Comparison of ENCODE assay signal across 1 cellular context in the genomic region with DNA sequence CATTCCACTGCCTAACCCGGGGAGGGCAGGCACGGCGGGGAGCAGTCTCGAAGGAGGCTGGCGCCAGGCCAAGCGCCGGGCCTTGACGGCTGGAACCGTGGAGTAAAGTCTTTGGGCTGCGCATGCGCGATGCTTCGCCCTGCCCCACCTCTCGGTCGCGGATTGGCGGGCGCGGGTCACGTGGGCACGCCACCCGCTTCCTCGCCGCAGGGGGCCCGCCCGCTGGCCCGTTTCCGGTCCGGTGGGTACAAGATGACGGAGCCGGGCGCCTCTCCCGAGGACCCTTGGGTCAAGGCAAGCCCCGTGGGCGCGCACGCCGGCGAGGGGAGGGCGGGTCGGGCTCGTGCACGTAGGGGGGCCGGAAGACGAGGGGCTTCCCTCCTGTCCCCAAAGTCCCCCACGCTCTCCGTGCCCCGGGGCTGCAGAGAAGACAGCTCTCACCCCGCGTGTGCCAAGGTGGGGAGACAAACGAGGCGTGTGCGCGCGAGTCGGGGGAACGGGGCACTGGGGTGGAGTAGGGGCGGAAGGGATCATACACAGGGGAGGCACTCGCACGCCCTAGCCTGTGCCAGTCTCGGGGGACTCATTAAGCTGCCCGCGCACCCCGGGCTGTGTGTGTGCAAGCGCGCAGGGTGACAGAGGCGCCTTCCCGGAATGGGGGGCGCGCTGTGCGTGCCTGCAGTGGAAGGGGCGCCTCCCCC.
TF ChIP-seq lines count a peak whose summit lies in the region.

A gene with protein sequence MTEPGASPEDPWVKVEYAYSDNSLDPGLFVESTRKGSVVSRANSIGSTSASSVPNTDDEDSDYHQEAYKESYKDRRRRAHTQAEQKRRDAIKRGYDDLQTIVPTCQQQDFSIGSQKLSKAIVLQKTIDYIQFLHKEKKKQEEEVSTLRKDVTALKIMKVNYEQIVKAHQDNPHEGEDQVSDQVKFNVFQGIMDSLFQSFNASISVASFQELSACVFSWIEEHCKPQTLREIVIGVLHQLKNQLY (plus strand): TSS at position 228 of the 701 bp plus-strand sequence. CDS start 25 bp downstream, at position 253.

TF ChIP-seq in K562, 482 proteins besides CTCF, POLR2A, EP300 and RAD21 (continued from another document and continues in another):
- TF ChIP-seq DIDO1 (tag; IDR thresholded peaks at IDR 0.05; ENCODE audit: low read depth) (no peak), FOXJ2 (tag; IDR thresholded peaks at IDR 0.05) (no peak), ZSCAN32 (CRISPR knock-in tag; IDR thresholded peaks at IDR 0.05) (no peak), ZNF140 (CRISPR knock-in tag; IDR thresholded peaks at IDR 0.05) (no peak), PHF20 (IDR thresholded peaks at IDR 0.05; ENCODE audit: partially characterized antibody) (no peak), TGIF2 (CRISPR knock-in tag; IDR thresholded peaks at IDR 0.05) (no peak; the same call in 1 of the 2 replicates), POU5F1 (IDR thresholded peaks at IDR 0.05; ENCODE audit: borderline replicate concordance, low read depth, low read length, partially characterized antibody) (peak; percentile 16), ZNF586 (CRISPR knock-in tag; conservative IDR thresholded peaks at IDR 0.05) (no peak), FIP1L1 (IDR thresholded peaks at IDR 0.05; ENCODE audit: low read depth, low read length, poor library complexity, severe bottlenecking) (peak; percentile 88), HNRNPK (IDR thresholded peaks at IDR 0.05; ENCODE audit: low read depth, low read length, poor library complexity, severe bottlenecking) (peak; percentile 50), GTF2F1 (IDR thresholded peaks at IDR 0.05; ENCODE audit: low read depth, low read length) (no peak), ZNF175 (CRISPR knock-in tag; IDR thresholded peaks at IDR 0.05; ENCODE audit: low read depth) (no peak), ZFX (CRISPR knock-in tag; IDR thresholded peaks at IDR 0.05) (peak; percentile 85), MAZ (CRISPR knock-in tag; conservative IDR thresholded peaks at IDR 0.05 in 1 of 2, IDR thresholded peaks at IDR 0.05 in 1 of 2) (0 out of 4 replicates have a peak, but pooled peaks of 1 of the 2 experiments have one; percentile 44), RFX7 (CRISPR knock-in tag; IDR thresholded peaks at IDR 0.05) (no peak), POLR3G (IDR thresholded peaks at IDR 0.05; ENCODE audit: extremely low read depth, insufficient read length, insufficient replicate concordance) (no peak), SIRT6 (IDR thresholded peaks at IDR 0.05; ENCODE audit: low read depth, low read length) (no peak), ADNP (tag; IDR thresholded peaks at IDR 0.05) (no peak), ZNF24 (IDR thresholded peaks at IDR 0.05) (no peak), SRSF9 (IDR thresholded peaks at IDR 0.05; ENCODE audit: borderline replicate concordance, low read depth, low read length) (no peak), NFIC (IDR thresholded peaks at IDR 0.05) (peak; percentile 99), MAFG (tag; conservative IDR thresholded peaks at IDR 0.05) (no peak), ZNF780A (CRISPR knock-in tag; IDR thresholded peaks at IDR 0.05) (no peak), HLTF (IDR thresholded peaks at IDR 0.05) (no peak), ERF (CRISPR knock-in tag; IDR thresholded peaks at IDR 0.05) (no peak), ZNF384 (IDR thresholded peaks at IDR 0.05; ENCODE audit: low read depth, low read length) (no peak), CEBPB (tag; IDR thresholded peaks at IDR 0.05) (no peak), SMARCA4 (IDR thresholded peaks at IDR 0.05) (no peak), ETV5 (CRISPR knock-in tag; IDR thresholded peaks at IDR 0.05; ENCODE audit: low read depth) (peak; percentile 75; the same call in 1 of the 2 replicates), LCOR (CRISPR knock-in tag; IDR thresholded peaks at IDR 0.05) (no peak), FUS (optimal IDR thresholded peaks at IDR 0.05; ENCODE audit: low read depth, low read length) (no peak), HMG20B (CRISPR knock-in tag; IDR thresholded peaks at IDR 0.05) (no peak), TCF3 (CRISPR knock-in tag; IDR thresholded peaks at IDR 0.05) (no peak)
- TF ChIP-seq, protein P1, sequence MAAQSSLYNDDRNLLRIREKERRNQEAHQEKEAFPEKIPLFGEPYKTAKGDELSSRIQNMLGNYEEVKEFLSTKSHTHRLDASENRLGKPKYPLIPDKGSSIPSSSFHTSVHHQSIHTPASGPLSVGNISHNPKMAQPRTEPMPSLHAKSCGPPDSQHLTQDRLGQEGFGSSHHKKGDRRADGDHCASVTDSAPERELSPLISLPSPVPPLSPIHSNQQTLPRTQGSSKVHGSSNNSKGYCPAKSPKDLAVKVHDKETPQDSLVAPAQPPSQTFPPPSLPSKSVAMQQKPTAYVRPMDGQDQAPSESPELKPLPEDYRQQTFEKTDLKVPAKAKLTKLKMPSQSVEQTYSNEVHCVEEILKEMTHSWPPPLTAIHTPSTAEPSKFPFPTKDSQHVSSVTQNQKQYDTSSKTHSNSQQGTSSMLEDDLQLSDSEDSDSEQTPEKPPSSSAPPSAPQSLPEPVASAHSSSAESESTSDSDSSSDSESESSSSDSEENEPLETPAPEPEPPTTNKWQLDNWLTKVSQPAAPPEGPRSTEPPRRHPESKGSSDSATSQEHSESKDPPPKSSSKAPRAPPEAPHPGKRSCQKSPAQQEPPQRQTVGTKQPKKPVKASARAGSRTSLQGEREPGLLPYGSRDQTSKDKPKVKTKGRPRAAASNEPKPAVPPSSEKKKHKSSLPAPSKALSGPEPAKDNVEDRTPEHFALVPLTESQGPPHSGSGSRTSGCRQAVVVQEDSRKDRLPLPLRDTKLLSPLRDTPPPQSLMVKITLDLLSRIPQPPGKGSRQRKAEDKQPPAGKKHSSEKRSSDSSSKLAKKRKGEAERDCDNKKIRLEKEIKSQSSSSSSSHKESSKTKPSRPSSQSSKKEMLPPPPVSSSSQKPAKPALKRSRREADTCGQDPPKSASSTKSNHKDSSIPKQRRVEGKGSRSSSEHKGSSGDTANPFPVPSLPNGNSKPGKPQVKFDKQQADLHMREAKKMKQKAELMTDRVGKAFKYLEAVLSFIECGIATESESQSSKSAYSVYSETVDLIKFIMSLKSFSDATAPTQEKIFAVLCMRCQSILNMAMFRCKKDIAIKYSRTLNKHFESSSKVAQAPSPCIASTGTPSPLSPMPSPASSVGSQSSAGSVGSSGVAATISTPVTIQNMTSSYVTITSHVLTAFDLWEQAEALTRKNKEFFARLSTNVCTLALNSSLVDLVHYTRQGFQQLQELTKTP (IDR thresholded peaks at IDR 0.05; ENCODE audit: low read depth in 1 of 2, partially characterized antibody in 2 of 2): no peak
- TF ChIP-seq, protein P2, sequence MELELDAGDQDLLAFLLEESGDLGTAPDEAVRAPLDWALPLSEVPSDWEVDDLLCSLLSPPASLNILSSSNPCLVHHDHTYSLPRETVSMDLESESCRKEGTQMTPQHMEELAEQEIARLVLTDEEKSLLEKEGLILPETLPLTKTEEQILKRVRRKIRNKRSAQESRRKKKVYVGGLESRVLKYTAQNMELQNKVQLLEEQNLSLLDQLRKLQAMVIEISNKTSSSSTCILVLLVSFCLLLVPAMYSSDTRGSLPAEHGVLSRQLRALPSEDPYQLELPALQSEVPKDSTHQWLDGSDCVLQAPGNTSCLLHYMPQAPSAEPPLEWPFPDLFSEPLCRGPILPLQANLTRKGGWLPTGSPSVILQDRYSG (tag; conservative IDR thresholded peaks at IDR 0.05; ENCODE audit: low read depth): no peak
- TF ChIP-seq, protein P3, sequence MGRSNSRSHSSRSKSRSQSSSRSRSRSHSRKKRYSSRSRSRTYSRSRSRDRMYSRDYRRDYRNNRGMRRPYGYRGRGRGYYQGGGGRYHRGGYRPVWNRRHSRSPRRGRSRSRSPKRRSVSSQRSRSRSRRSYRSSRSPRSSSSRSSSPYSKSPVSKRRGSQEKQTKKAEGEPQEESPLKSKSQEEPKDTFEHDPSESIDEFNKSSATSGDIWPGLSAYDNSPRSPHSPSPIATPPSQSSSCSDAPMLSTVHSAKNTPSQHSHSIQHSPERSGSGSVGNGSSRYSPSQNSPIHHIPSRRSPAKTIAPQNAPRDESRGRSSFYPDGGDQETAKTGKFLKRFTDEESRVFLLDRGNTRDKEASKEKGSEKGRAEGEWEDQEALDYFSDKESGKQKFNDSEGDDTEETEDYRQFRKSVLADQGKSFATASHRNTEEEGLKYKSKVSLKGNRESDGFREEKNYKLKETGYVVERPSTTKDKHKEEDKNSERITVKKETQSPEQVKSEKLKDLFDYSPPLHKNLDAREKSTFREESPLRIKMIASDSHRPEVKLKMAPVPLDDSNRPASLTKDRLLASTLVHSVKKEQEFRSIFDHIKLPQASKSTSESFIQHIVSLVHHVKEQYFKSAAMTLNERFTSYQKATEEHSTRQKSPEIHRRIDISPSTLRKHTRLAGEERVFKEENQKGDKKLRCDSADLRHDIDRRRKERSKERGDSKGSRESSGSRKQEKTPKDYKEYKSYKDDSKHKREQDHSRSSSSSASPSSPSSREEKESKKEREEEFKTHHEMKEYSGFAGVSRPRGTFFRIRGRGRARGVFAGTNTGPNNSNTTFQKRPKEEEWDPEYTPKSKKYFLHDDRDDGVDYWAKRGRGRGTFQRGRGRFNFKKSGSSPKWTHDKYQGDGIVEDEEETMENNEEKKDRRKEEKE (IDR thresholded peaks at IDR 0.05; ENCODE audit: borderline replicate concordance in 1 of 2, control insufficient read depth in 1 of 2, low read depth in 2 of 2, low read length in 1 of 2): no peak
- TF ChIP-seq, protein P4, sequence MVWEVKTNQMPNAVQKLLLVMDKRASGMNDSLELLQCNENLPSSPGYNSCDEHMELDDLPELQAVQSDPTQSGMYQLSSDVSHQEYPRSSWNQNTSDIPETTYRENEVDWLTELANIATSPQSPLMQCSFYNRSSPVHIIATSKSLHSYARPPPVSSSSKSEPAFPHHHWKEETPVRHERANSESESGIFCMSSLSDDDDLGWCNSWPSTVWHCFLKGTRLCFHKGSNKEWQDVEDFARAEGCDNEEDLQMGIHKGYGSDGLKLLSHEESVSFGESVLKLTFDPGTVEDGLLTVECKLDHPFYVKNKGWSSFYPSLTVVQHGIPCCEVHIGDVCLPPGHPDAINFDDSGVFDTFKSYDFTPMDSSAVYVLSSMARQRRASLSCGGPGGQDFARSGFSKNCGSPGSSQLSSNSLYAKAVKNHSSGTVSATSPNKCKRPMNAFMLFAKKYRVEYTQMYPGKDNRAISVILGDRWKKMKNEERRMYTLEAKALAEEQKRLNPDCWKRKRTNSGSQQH (CRISPR knock-in tag; IDR thresholded peaks at IDR 0.05): no peak
- TF ChIP-seq, protein P5, sequence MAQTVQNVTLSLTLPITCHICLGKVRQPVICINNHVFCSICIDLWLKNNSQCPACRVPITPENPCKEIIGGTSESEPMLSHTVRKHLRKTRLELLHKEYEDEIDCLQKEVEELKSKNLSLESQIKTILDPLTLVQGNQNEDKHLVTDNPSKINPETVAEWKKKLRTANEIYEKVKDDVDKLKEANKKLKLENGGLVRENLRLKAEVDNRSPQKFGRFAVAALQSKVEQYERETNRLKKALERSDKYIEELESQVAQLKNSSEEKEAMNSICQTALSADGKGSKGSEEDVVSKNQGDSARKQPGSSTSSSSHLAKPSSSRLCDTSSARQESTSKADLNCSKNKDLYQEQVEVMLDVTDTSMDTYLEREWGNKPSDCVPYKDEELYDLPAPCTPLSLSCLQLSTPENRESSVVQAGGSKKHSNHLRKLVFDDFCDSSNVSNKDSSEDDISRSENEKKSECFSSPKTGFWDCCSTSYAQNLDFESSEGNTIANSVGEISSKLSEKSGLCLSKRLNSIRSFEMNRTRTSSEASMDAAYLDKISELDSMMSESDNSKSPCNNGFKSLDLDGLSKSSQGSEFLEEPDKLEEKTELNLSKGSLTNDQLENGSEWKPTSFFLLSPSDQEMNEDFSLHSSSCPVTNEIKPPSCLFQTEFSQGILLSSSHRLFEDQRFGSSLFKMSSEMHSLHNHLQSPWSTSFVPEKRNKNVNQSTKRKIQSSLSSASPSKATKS (CRISPR knock-in tag; IDR thresholded peaks at IDR 0.05): no peak
- TF ChIP-seq, protein P6, sequence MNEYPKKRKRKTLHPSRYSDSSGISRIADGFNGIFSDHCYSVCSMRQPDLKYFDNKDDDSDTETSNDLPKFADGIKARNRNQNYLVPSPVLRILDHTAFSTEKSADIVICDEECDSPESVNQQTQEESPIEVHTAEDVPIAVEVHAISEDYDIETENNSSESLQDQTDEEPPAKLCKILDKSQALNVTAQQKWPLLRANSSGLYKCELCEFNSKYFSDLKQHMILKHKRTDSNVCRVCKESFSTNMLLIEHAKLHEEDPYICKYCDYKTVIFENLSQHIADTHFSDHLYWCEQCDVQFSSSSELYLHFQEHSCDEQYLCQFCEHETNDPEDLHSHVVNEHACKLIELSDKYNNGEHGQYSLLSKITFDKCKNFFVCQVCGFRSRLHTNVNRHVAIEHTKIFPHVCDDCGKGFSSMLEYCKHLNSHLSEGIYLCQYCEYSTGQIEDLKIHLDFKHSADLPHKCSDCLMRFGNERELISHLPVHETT (CRISPR knock-in tag; conservative IDR thresholded peaks at IDR 0.05 in 1 of 2, IDR thresholded peaks at IDR 0.05 in 1 of 2): peak in 1 of 2 experiments; percentile 55; a peak in 1 of 4 replicates
- TF ChIP-seq, protein P7, sequence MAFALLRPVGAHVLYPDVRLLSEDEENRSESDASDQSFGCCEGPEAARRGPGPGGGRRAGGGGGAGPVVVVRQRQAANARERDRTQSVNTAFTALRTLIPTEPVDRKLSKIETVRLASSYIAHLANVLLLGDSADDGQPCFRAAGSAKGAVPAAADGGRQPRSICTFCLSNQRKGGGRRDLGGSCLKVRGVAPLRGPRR (CRISPR knock-in tag; IDR thresholded peaks at IDR 0.05): no peak
- TF ChIP-seq, protein P8, sequence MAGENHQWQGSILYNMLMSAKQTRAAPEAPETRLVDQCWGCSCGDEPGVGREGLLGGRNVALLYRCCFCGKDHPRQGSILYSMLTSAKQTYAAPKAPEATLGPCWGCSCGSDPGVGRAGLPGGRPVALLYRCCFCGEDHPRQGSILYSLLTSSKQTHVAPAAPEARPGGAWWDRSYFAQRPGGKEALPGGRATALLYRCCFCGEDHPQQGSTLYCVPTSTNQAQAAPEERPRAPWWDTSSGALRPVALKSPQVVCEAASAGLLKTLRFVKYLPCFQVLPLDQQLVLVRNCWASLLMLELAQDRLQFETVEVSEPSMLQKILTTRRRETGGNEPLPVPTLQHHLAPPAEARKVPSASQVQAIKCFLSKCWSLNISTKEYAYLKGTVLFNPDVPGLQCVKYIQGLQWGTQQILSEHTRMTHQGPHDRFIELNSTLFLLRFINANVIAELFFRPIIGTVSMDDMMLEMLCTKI (IDR thresholded peaks at IDR 0.05; ENCODE audit: partially characterized antibody): no peak
- TF ChIP-seq, protein P9, sequence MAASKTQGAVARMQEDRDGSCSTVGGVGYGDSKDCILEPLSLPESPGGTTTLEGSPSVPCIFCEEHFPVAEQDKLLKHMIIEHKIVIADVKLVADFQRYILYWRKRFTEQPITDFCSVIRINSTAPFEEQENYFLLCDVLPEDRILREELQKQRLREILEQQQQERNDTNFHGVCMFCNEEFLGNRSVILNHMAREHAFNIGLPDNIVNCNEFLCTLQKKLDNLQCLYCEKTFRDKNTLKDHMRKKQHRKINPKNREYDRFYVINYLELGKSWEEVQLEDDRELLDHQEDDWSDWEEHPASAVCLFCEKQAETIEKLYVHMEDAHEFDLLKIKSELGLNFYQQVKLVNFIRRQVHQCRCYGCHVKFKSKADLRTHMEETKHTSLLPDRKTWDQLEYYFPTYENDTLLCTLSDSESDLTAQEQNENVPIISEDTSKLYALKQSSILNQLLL (CRISPR knock-in tag; IDR thresholded peaks at IDR 0.05; ENCODE audit: borderline replicate concordance): no peak
- TF ChIP-seq, protein P10, sequence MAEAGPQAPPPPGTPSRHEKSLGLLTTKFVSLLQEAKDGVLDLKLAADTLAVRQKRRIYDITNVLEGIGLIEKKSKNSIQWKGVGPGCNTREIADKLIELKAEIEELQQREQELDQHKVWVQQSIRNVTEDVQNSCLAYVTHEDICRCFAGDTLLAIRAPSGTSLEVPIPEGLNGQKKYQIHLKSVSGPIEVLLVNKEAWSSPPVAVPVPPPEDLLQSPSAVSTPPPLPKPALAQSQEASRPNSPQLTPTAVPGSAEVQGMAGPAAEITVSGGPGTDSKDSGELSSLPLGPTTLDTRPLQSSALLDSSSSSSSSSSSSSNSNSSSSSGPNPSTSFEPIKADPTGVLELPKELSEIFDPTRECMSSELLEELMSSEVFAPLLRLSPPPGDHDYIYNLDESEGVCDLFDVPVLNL (CRISPR knock-in tag; IDR thresholded peaks at IDR 0.05; ENCODE audit: low read depth): no peak
